15 cellular contexts compared by ENCODE assay signal in genomic region chr5:71483355-71483754, GRCh38. TPM values are rescaled to one million over a fixed set of nuclear protein-coding genes. Genes with fewer than 3 reads are reported as not detected.
DNase-seq lines count a peak whose midpoint lies in the region; ATAC-seq, FAIRE-seq and TF ChIP-seq lines count a peak whose summit lies in the region.
"Had no signal": no experiment of that assay in that cellular context is flagged by ENCODE, and none has a peak within 500 bp of the region (broad histone marks: within the 10 kb centered on the region; RNA-seq: fewer than 3 reads in every experiment).

No MANE protein-coding gene starts in this region.

- H4K20me1 ChIP-seq in PC-9 (ENCODE audit: insufficient read depth): no peaks in the 10 kb centered on the region
- H4K20me1 ChIP-seq in osteoblast (ENCODE audit: insufficient read depth, low read length): peaks cover 7% of the 10 kb centered on the region

- H3K4me1 ChIP-seq in PC-9 (replicated peaks; ENCODE audit: insufficient read depth) (peaks cover 33% of the 10 kb centered on the region), osteoblast (ENCODE audit: insufficient read depth, low read length) (peaks cover 21% of the 10 kb centered on the region), Peyer's patch (peaks cover 0 to 4% (median 0%) of the 10 kb centered on the region in 4 donors)

- CTCF ChIA-PET in PC-9 (lab: Charles Lee): interaction anchor here (0.9 kb wide), 1 partner anchor 118 kb away, joined by 3 read pairs; no protein-coding TSS in a partner anchor

- BruUV-seq in PC-9 (replicated peaks; lab: Mats Ljungman, UMichigan): no TSS peak

- H3K27me3 ChIP-seq in PC-9 (ENCODE audit: insufficient read depth, low read depth) (no peaks in the 10 kb centered on the region), osteoblast (ENCODE audit: insufficient read depth, low read length) (no peaks in the 10 kb centered on the region), Peyer's patch (no peaks in the 10 kb centered on the region)

- H3K4me3 ChIP-seq in PC-9: 0 out of 2 replicates have a peak overlapping the region, but pooled peaks have one; percentile 16
- H3K4me3 ChIP-seq in epithelial cell of proximal tubule (ENCODE audit: low read depth, low read length): no peak overlapping the region
- no peak overlapping the region for H3K4me3 ChIP-seq in osteoblast (ENCODE audit: insufficient read depth, low read length)
- no peak overlapping the region for H3K4me3 ChIP-seq in Peyer's patch
- H3K4me3 ChIP-seq: lung, skin epidermis had no signal

- H3K27ac ChIP-seq in PC-9 (peak overlapping the region; percentile 79), osteoblast (ENCODE audit: low read depth, low read length) (peak overlapping the region; percentile 56), Peyer's patch (no peak overlapping the region)
- H3K27ac ChIP-seq: skin epidermis had no signal

- H2AFZ ChIP-seq in PC-9: no peak overlapping the region
- H2AFZ ChIP-seq in osteoblast (ENCODE audit: low read length): no peak overlapping the region

- H3K4me2 ChIP-seq in PC-9: peak overlapping the region; percentile 65
- no peak overlapping the region for H3K4me2 ChIP-seq in osteoblast (ENCODE audit: insufficient read depth, low read length)

- no peak for TF ChIP-seq POLR2A in Peyer's patch (IDR thresholded peaks at IDR 0.05)

- H3K36me3 ChIP-seq in PC-9 (ENCODE audit: low read depth) (peaks cover 29% of the 10 kb centered on the region), osteoblast (ENCODE audit: insufficient read depth, low read length) (peaks cover 41% of the 10 kb centered on the region), Peyer's patch (peaks cover 0 to 55% (median 0%) of the 10 kb centered on the region in 3 donors)

- H3K79me2 ChIP-seq in PC-9 (ENCODE audit: low read depth) (no peaks in the 10 kb centered on the region), osteoblast (ENCODE audit: insufficient read depth, low read length) (no peaks in the 10 kb centered on the region)

- POLR2A ChIA-PET in PC-9 (lab: Charles Lee; ENCODE audit: unreplicated experiment): no interaction called here

- peaks cover 28% of the 10 kb centered on the region for H3F3A ChIP-seq in PC-9 (ENCODE audit: insufficient read depth, low read depth)

- ATAC-seq in GM21717 (IDR thresholded peaks at IDR 0.05; ENCODE audit: unreplicated experiment): no peak
- ATAC-seq: activated CD4-positive, alpha-beta T cell treated with anti-CD3 and anti-CD28 coated beads for 36 hours had no signal

- intact Hi-C loops in PC-9 (cut with micrococcal nuclease; ENCODE audit: unreplicated experiment): loop anchor here (2.0 kb wide), 1 partner anchor 117 kb away; no protein-coding TSS in a partner anchor

- peak; percentile 53 for FAIRE-seq in D721Med (lab: Jason Lieb, UNC)

- no peak for TF ChIP-seq CTCF in D721Med (IDR thresholded peaks at IDR 0.05; ENCODE audit: insufficient read depth, missing control alignments)
- no peak for TF ChIP-seq CTCF in PC-9 (conservative IDR thresholded peaks at IDR 0.05)
- no peak for TF ChIP-seq CTCF in epithelial cell of proximal tubule (conservative IDR thresholded peaks at IDR 0.05; ENCODE audit: low read depth, low read length)
- no peak for TF ChIP-seq CTCF in osteoblast (IDR thresholded peaks at IDR 0.05; ENCODE audit: extremely low read depth, low read depth, low read length)
- TF ChIP-seq CTCF in Peyer's patch (IDR thresholded peaks at IDR 0.05): no peak

- no peak for DNase-seq in D721Med (ENCODE audit: insufficient read length, low spot score)
- DNase-seq in PC-9: peak in 1 of 2 experiments; percentile 91
- peak; percentile 71 for DNase-seq in epithelial cell of proximal tubule (ENCODE audit: low read depth)
- DNase-seq in osteoblast (ENCODE audit: insufficient read length, low spot score, missing footprints): no peak
- DNase-seq in Peyer's patch: no peak
- no peak for DNase-seq in GDM1 (lab: John Stamatoyannopoulos, UW)
- no peak for DNase-seq in HUDEP-2 (lab: John Stamatoyannopoulos, UW; ENCODE audit: unreplicated experiment in 76 of 76)
- DNase-seq: activated CD4-positive, alpha-beta T cell treated with anti-CD3 and anti-CD28 coated beads for 36 hours; activated naive CD4-positive, alpha-beta T cell treated with anti-CD3 and anti-CD28 coated beads, Interleukin-2, amount 10 ng/mL, durations not matched to agents 7 days and 5 days; DND-41; erythroblast; NCI-H2029 had no signal

- H3K9me2 ChIP-seq in PC-9 (ENCODE audit: insufficient read depth): peaks cover 3% of the 10 kb centered on the region; the same call in 1 of the 2 replicates

- H3K9me3 ChIP-seq in PC-9 (ENCODE audit: insufficient read depth, low read depth): no peaks in the 10 kb centered on the region
- H3K9me3 ChIP-seq in osteoblast (ENCODE audit: low read depth, low read length): no peaks in the 10 kb centered on the region
- no peaks in the 10 kb centered on the region for H3K9me3 ChIP-seq in Peyer's patch

RNA-seq across cellular contexts. Expression of gene BDP1, which starts 27.9 kb away (rescaled TPM):
- total RNA-seq in PC-9 (2021) (12.0 and 20.0 TPM in 2 replicates), epithelial cell of proximal tubule (18.2 and 20.5 TPM in 2 replicates), osteoblast (20.0 and 20.3 TPM in 2 replicates), Peyer's patch (100 to 1,000 TPM in 1 of 4 donors, 10 to 100 TPM in 3; 25.7 to 164 (median 31.1) TPM)

Comparison
In these comparisons a context has a peak if more than half of its experiments do, and no peak if none do; other contexts are left out.
1. H3K27ac ChIP-seq: peak in PC-9 (single experiment) and osteoblast (single experiment); none in Peyer's patch (0 of 4).